Comparison of ENCODE assay signal across 17 cellular contexts in the genomic region with DNA sequence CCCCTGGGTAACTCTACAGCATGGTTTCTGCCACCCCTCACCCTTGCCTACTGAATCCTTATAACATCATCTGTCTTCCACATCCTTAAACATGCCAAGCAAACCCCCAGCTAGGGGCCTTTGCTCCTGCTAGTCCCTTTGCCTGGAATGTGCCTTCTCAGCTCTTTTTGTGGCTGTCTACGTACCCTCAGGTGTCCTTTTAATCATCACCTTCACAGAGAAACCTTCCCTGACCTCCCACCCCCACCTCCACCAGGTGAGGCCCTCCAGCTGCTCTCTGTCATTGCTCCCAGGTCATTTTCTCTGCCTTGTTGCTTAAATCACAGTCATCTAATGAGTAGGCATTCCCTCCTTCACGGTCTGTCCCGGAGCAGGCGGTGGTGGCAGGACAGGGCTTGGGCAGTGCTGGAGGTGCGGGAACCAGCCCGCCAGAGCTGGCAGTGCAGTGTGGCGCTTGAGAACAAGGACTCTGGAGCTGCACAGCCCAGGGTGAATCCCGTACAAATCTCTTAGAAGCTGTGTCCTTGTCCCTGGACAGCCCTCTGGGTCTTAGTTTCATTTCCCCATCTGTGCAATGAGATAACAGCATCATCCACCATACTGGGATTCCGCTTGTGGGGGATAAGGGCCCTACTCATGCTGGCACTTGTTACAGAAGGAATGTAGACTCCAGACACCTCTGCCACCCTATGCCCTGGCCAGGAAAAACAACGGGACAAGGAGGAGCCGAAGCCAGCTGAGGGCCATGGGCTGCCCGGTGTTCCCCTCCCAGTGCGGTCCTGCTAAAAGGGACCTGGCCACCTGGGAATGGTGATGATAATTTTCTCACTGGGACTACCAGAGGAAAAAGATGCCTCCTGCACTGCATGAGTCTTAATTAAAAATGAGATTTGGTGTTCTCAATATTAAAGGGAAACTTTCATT.
"Had no signal": no experiment of that assay in that cellular context is flagged by ENCODE, and none has a peak within 500 bp of the region (broad histone marks: within the 10 kb centered on the region; RNA-seq: fewer than 3 reads in every experiment).

No MANE protein-coding gene starts in this region.

- H3K4me1 Mint-ChIP-seq: activated CD4-positive, alpha-beta T cell treated with anti-CD3 and anti-CD28 coated beads for 36 hours had no signal

- H3K4me3 ChIP-seq: colonic mucosa, stomach, thoracic aorta had no signal

- H3K27ac ChIP-seq: colonic mucosa, stomach, thoracic aorta had no signal

- H3K27me3 ChIP-seq: colonic mucosa had no signal

- H3K4me1 ChIP-seq: colonic mucosa, stomach had no signal

- H3K27me3 Mint-ChIP-seq: activated CD4-positive, alpha-beta T cell treated with anti-CD3 and anti-CD28 coated beads for 36 hours had no signal

- H3K4me3 Mint-ChIP-seq: activated CD4-positive, alpha-beta T cell treated with anti-CD3 and anti-CD28 coated beads for 36 hours; activated CD8-positive, alpha-beta T cell treated with anti-CD3 and anti-CD28 coated beads for 36 hours; activated T-cell treated with anti-CD3 and anti-CD28 coated beads, Interleukin-2, amount 50 U/mL, for 72 hours; nephron; T-helper 2 cell treated with Interferon-gamma antibody and Interleukin-4, amounts not matched to agents 5 μg/mL and 100 μg/mL, for 36 hours had no signal

- H3K27ac Mint-ChIP-seq: activated CD4-positive, alpha-beta T cell treated with anti-CD3 and anti-CD28 coated beads for 36 hours; activated CD8-positive, alpha-beta T cell treated with anti-CD3 and anti-CD28 coated beads for 36 hours; activated T-cell treated with anti-CD3 and anti-CD28 coated beads, Interleukin-2, amount 50 U/mL, for 72 hours; nephron; T-helper 2 cell treated with Interferon-gamma antibody and Interleukin-4, amounts not matched to agents 5 μg/mL and 100 μg/mL, for 36 hours had no signal

- ATAC-seq: activated CD4-positive, alpha-beta T cell treated with anti-CD3 and anti-CD28 coated beads for 36 hours; activated CD8-positive, alpha-beta T cell treated with anti-CD3 and anti-CD28 coated beads for 36 hours; activated T-cell treated with anti-CD3 and anti-CD28 coated beads, Interleukin-2, amount 50 U/mL, for 72 hours; left lobe of liver had no signal

- DNase-seq: activated CD8-positive, alpha-beta memory T cell treated with anti-CD3 and anti-CD28 coated beads, Interleukin-2, amount 50 U/mL, for 4 hours; activated CD8-positive, alpha-beta T cell treated with anti-CD3 and anti-CD28 coated beads for 36 hours; activated naive CD4-positive, alpha-beta T cell treated with Interleukin-2 at 50 U/mL for 16 hours; activated T-cell treated with anti-CD3 and anti-CD28 coated beads, Interleukin-2, amount 50 U/mL, for 72 hours; colonic mucosa; effector CD4-positive, alpha-beta T cell; foreskin melanocyte; head of caudate nucleus; mesenchymal stem cell; stimulated activated CD4-positive, alpha-beta T cell treated with anti-CD3 and anti-CD28 coated beads, Interleukin-2, amount 100 ng/mL, for 48 hours; stimulated activated CD8-positive, alpha-beta memory T cell treated with anti-CD3 and anti-CD28 coated beads, Interleukin-4, amount 100 ng/mL, for 48 hours; stomach had no signal

- H3K9me3 Mint-ChIP-seq: activated CD8-positive, alpha-beta T cell treated with anti-CD3 and anti-CD28 coated beads for 36 hours; activated T-cell treated with anti-CD3 and anti-CD28 coated beads, Interleukin-2, amount 50 U/mL, for 72 hours; nephron; T-helper 2 cell treated with Interferon-gamma antibody and Interleukin-4, amounts not matched to agents 5 μg/mL and 100 μg/mL, for 36 hours had no signal

- H3K9me3 ChIP-seq: colonic mucosa, stomach, thoracic aorta had no signal

- H3K36me3 ChIP-seq: colonic mucosa, stomach, thoracic aorta had no signal
